Comparison of ENCODE assay signal across 1 cellular context in genomic region chr6:41605649-41606048, GRCh38.
TF ChIP-seq lines count a peak whose summit lies in the region.

No MANE protein-coding gene starts in this region.

TF ChIP-seq in H1, 55 proteins besides CTCF, POLR2A, EP300 and RAD21:
- TF ChIP-seq CHD1 (IDR thresholded peaks at IDR 0.05; ENCODE audit: low read depth, low read length) (no peak), E2F6 (IDR thresholded peaks at IDR 0.05) (no peak), CREB1 (IDR thresholded peaks at IDR 0.05) (no peak), TCF12 (IDR thresholded peaks at IDR 0.05; ENCODE audit: low read depth, low read length) (no peak), ZNF274 (IDR thresholded peaks at IDR 0.05; ENCODE audit: borderline replicate concordance, extremely low read depth, low read length) (no peak)
